In genomic region chr6:151377095-151377494, GRCh38 we compare ENCODE assay signal across 21 cellular contexts.
"Had no signal": no experiment of that assay in that cellular context is flagged by ENCODE, and none has a peak within 500 bp of the region (broad histone marks: within the 10 kb centered on the region; RNA-seq: fewer than 3 reads in every experiment).

No MANE protein-coding gene starts in this region.

- DNase-seq: activated CD4-positive, alpha-beta T cell treated with anti-CD3 and anti-CD28 coated beads, Interleukin-2, amount 50 U/mL, for 1 hour; activated CD4-positive, CD25-positive, alpha-beta regulatory T cell treated with anti-CD3 and anti-CD28 coated beads, Interleukin-2, amount 50 U/mL, for 72 hours; activated CD8-positive, alpha-beta memory T cell treated with anti-CD3 and anti-CD28 coated beads, Interleukin-2, amount 10 ng/mL, durations not matched to agents 7 days and 5 days; activated effector memory CD4-positive, alpha-beta T cell treated with Interleukin-2 at 50 U/mL for 16 hours; amygdala; effector CD8-positive, alpha-beta T cell; gastrocnemius medialis; head of caudate nucleus; kidney glomerular epithelial cell; left ventricle myocardium superior; psoas muscle; right cardiac atrium; stimulated activated CD4-positive, alpha-beta T cell treated with anti-CD3 and anti-CD28 coated beads, Interleukin-2, amount 100 ng/mL, for 24 hours; stimulated activated naive CD8-positive, alpha-beta T cell treated with anti-CD3 and anti-CD28 coated beads, Interleukin-15, amount 100 ng/mL, for 72 hours; T-helper 9 cell had no signal

- H3K36me3 ChIP-seq: cardiac muscle cell had no signal

- H3K9me3 ChIP-seq: gastrocnemius medialis, psoas muscle had no signal

- H3K27me3 Mint-ChIP-seq: activated CD8-positive, alpha-beta memory T cell treated with anti-CD3 and anti-CD28 coated beads, Interleukin-2, amount 10 ng/mL, durations not matched to agents 7 days and 5 days; dendritic cell treated with granulocyte-macrophage colony-stimulating factor and Interleukin-4, amounts not matched to agents 40 ng/mL and 50 ng/mL, for 4 days; memory B cell; stimulated activated naive CD8-positive, alpha-beta T cell treated with anti-CD3 and anti-CD28 coated beads, Interleukin-15, amount 100 ng/mL, for 72 hours; type B pancreatic cell had no signal

- H3K4me3 Mint-ChIP-seq: dendritic cell treated with granulocyte-macrophage colony-stimulating factor and Interleukin-4, amounts not matched to agents 40 ng/mL and 50 ng/mL, for 4 days; type B pancreatic cell had no signal

- H3K27ac ChIP-seq: cardiac muscle cell, psoas muscle had no signal

- H3K9me3 Mint-ChIP-seq: activated naive CD4-positive, alpha-beta T cell treated with anti-CD3 and anti-CD28 coated beads, Interleukin-2, amount 50 U/mL, for 72 hours; dendritic cell treated with granulocyte-macrophage colony-stimulating factor and Interleukin-4, amounts not matched to agents 40 ng/mL and 50 ng/mL, for 4 days; memory B cell; stimulated activated naive CD8-positive, alpha-beta T cell treated with anti-CD3 and anti-CD28 coated beads, Interleukin-15, amount 100 ng/mL, for 72 hours had no signal

- ATAC-seq: activated CD8-positive, alpha-beta memory T cell treated with anti-CD3 and anti-CD28 coated beads, Interleukin-2, amount 10 ng/mL, durations not matched to agents 7 days and 5 days; esophagus mucosa; gastrocnemius medialis; left ventricle myocardium superior; right cardiac atrium had no signal

- H3K4me3 ChIP-seq: cardiac muscle cell, gastrocnemius medialis, psoas muscle had no signal

- H3K27ac Mint-ChIP-seq: dendritic cell treated with granulocyte-macrophage colony-stimulating factor and Interleukin-4, amounts not matched to agents 40 ng/mL and 50 ng/mL, for 4 days; memory B cell; stimulated activated naive CD8-positive, alpha-beta T cell treated with anti-CD3 and anti-CD28 coated beads, Interleukin-15, amount 100 ng/mL, for 72 hours; type B pancreatic cell had no signal
